In genomic region chr15:95170587-95171380, GRCh38 we compare ENCODE assay signal across 19 cellular contexts.
DNase-seq lines count a peak whose midpoint lies in the region; ATAC-seq and TF ChIP-seq lines count a peak whose summit lies in the region.
"Had no signal": no experiment of that assay in that cellular context is flagged by ENCODE, and none has a peak within 500 bp of the region (broad histone marks: within the 10 kb centered on the region; RNA-seq: fewer than 3 reads in every experiment).

No MANE protein-coding gene starts in this region.

- H3K9me3 ChIP-seq in GM23248 (ENCODE audit: low read depth) = no peaks in the 10 kb centered on the region
- H3K9me3 ChIP-seq in hepatocyte (ENCODE audit: low read depth) = no peaks in the 10 kb centered on the region
- H3K9me3 ChIP-seq in stomach = no peaks in the 10 kb centered on the region
- no peaks in the 10 kb centered on the region for H3K9me3 ChIP-seq in heart left ventricle
- H3K9me3 ChIP-seq: esophagus squamous epithelium, MG63, pancreas, SK-N-SH had no signal

- peak overlapping the region; percentile 94 for H3K4me2 ChIP-seq in GM23248 (ENCODE audit: unreplicated experiment)
- H3K4me2 ChIP-seq in hepatocyte = peak overlapping the region; percentile 58
- H3K4me2 ChIP-seq: SK-N-SH had no signal

- H3K36me3 ChIP-seq in GM23248 (ENCODE audit: low read depth) = no peaks in the 10 kb centered on the region
- H3K36me3 ChIP-seq in hepatocyte (replicated peaks; ENCODE audit: insufficient read depth, low read depth) = no peaks in the 10 kb centered on the region
- H3K36me3 ChIP-seq in stomach = no peaks in the 10 kb centered on the region
- H3K36me3 ChIP-seq in heart left ventricle = no peaks in the 10 kb centered on the region
- H3K36me3 ChIP-seq: esophagus squamous epithelium, MG63, pancreas had no signal

- TF ChIP-seq POLR2A in stomach (IDR thresholded peaks at IDR 0.05) (no peak), heart left ventricle (IDR thresholded peaks at IDR 0.05) (no peak)

- H4K20me1 ChIP-seq in GM23248 (ENCODE audit: insufficient read depth) (no peaks in the 10 kb centered on the region), hepatocyte (ENCODE audit: insufficient read depth, poor library complexity, severe bottlenecking) (no peaks in the 10 kb centered on the region)

- H3K4me3 ChIP-seq in GM23248 (peak overlapping the region; percentile 74), hepatocyte (no peak overlapping the region), stomach (no peak overlapping the region), heart left ventricle (no peak overlapping the region)
- H3K4me3 ChIP-seq: MG63, pancreas had no signal

- H3K27me3 Mint-ChIP-seq in chondrocyte (ENCODE audit: low read depth) = no peaks in the 10 kb centered on the region
- H3K27me3 Mint-ChIP-seq: CD4-positive, alpha-beta memory T cell; stimulated activated naive B cell treated with anti-CD40 and anti-IgM and Interleukin-4, amounts not matched to agents 10 μg/mL and 1 μg/mL and 100 μg/mL, for 72 hours had no signal

- H3K4me1 ChIP-seq in GM23248 (ENCODE audit: insufficient read depth) (peaks cover 41% of the 10 kb centered on the region), hepatocyte (ENCODE audit: insufficient read depth) (peaks cover 19% of the 10 kb centered on the region), stomach (peaks cover 0 to 9% (median 2%) of the 10 kb centered on the region in 4 donors), heart left ventricle (peaks cover 0 to 6% (median 0%) of the 10 kb centered on the region in 12 donors)
- H3K4me1 ChIP-seq: esophagus squamous epithelium, pancreas had no signal

- DNase-seq in GM23248 (no peak), SK-N-DZ (ENCODE audit: low spot score) (peak; percentile 4), hepatocyte (ENCODE audit: low spot score) (no peak), stomach (no peak), chondrocyte (ENCODE audit: low spot score) (no peak), NOMO-1 treated with DMSO at 0.1 percent for 48 hours (lab: John Stamatoyannopoulos, UW; ENCODE audit: unreplicated experiment) (no peak), heart left ventricle (no peak)
- DNase-seq: CD4-positive, alpha-beta memory T cell; esophagus squamous epithelium; hippocampal formation; kidney glomerular epithelial cell; MG63; NCI-H2029 treated with DMSO at 0.1 percent for 48 hours; NCI-H524 treated with DMSO at 0.1 percent for 48 hours; SK-N-SH; stimulated activated naive B cell treated with anti-CD40 and anti-IgM and Interleukin-4, amounts not matched to agents 10 μg/mL and 1 μg/mL and 100 μg/mL, for 72 hours had no signal

- TF ChIP-seq CTCF in hepatocyte (IDR thresholded peaks at IDR 0.05; ENCODE audit: poor library complexity) = no peak
- no peak for TF ChIP-seq CTCF in stomach (IDR thresholded peaks at IDR 0.05)
- TF ChIP-seq CTCF in chondrocyte (IDR thresholded peaks at IDR 0.05) = no peak
- no peak for TF ChIP-seq CTCF in heart left ventricle (IDR thresholded peaks at IDR 0.05)

- H3K9ac ChIP-seq in GM23248 = no peak overlapping the region
- H3K9ac ChIP-seq: SK-N-SH had no signal

- in situ Hi-C loops in GM23248 (cut with MboI) = no loop called here

- H3K9me2 ChIP-seq in GM23248 (ENCODE audit: insufficient read depth) = no peaks in the 10 kb centered on the region
- no peaks in the 10 kb centered on the region for H3K9me2 ChIP-seq in hepatocyte (replicated peaks; ENCODE audit: insufficient read depth)
- H3K9me2 ChIP-seq: SK-N-SH had no signal

- intact Hi-C loops in stomach (cut with DNase I; ENCODE audit: low total_unique reads) = no loop called here
- intact Hi-C loops in heart left ventricle (cut with DNase I) = no loop called here

- 49 to 50% methylated on average over 5 of the region's 5 CpGs for WGBS in GM23248 (ENCODE audit: low coverage in 1 of 2, low lambda C conversion rate in 2 of 2, missing lambda C conversion rate in 2 of 2), 2 experiments
- WGBS in hepatocyte (ENCODE audit: low lambda C conversion rate, missing lambda C conversion rate) = 25% methylated on average over 5 of the region's 5 CpGs
- WGBS in stomach, 5 donors = 43 to 53% (median 45%) methylated on average over 5 of the region's 5 CpGs
- WGBS in heart left ventricle, 4 donors = 57 to 60% (median 59%) methylated on average over 5 of the region's 5 CpGs

- H3F3A ChIP-seq in GM23248 (ENCODE audit: insufficient read depth) = peaks cover 27% of the 10 kb centered on the region

- H3K4me1 Mint-ChIP-seq in chondrocyte (ENCODE audit: low read depth) = peaks cover 14% of the 10 kb centered on the region
- H3K4me1 Mint-ChIP-seq: CD4-positive, alpha-beta memory T cell; stimulated activated naive B cell treated with anti-CD40 and anti-IgM and Interleukin-4, amounts not matched to agents 10 μg/mL and 1 μg/mL and 100 μg/mL, for 72 hours had no signal

- TF ChIP-seq EP300 in stomach (IDR thresholded peaks at IDR 0.05) = no peak

- peaks cover 1% of the 10 kb centered on the region for H3K36me3 Mint-ChIP-seq in chondrocyte (ENCODE audit: low read depth)
- H3K36me3 Mint-ChIP-seq: CD4-positive, alpha-beta memory T cell; stimulated activated naive B cell treated with anti-CD40 and anti-IgM and Interleukin-4, amounts not matched to agents 10 μg/mL and 1 μg/mL and 100 μg/mL, for 72 hours had no signal

- H2AFZ ChIP-seq in GM23248 = peak overlapping the region; percentile 84
- peak overlapping the region; percentile 5 for H2AFZ ChIP-seq in hepatocyte

- ATAC-seq in HG02970 (IDR thresholded peaks at IDR 0.05; ENCODE audit: low FRiP score, unreplicated experiment) (no peak), heart left ventricle (no peak)
- ATAC-seq: activated naive CD4-positive, alpha-beta T cell treated with anti-CD3 and anti-CD28 coated beads, Interleukin-2, amount 50 U/mL, for 72 hours; stimulated activated naive B cell treated with anti-CD40 and anti-IgM and Interleukin-4, amounts not matched to agents 10 μg/mL and 1 μg/mL and 100 μg/mL, for 72 hours had no signal

- no peak overlapping the region for H3K4me3 Mint-ChIP-seq in chondrocyte (ENCODE audit: unreplicated experiment)
- H3K4me3 Mint-ChIP-seq: CD4-positive, alpha-beta memory T cell; stimulated activated naive B cell treated with anti-CD40 and anti-IgM and Interleukin-4, amounts not matched to agents 10 μg/mL and 1 μg/mL and 100 μg/mL, for 72 hours had no signal

- H3K79me2 ChIP-seq in GM23248 (ENCODE audit: insufficient read depth) = no peaks in the 10 kb centered on the region
- no peaks in the 10 kb centered on the region for H3K79me2 ChIP-seq in hepatocyte

- no peak overlapping the region for H3K27ac Mint-ChIP-seq in chondrocyte (ENCODE audit: unreplicated experiment)
- H3K27ac Mint-ChIP-seq: activated naive CD4-positive, alpha-beta T cell treated with anti-CD3 and anti-CD28 coated beads, Interleukin-2, amount 50 U/mL, for 72 hours; CD4-positive, alpha-beta memory T cell; stimulated activated naive B cell treated with anti-CD40 and anti-IgM and Interleukin-4, amounts not matched to agents 10 μg/mL and 1 μg/mL and 100 μg/mL, for 72 hours had no signal

- no peaks in the 10 kb centered on the region for H3K27me3 ChIP-seq in GM23248 (replicated peaks; ENCODE audit: insufficient read depth)
- H3K27me3 ChIP-seq in hepatocyte = no peaks in the 10 kb centered on the region
- no peaks in the 10 kb centered on the region for H3K27me3 ChIP-seq in stomach
- H3K27me3 ChIP-seq in heart left ventricle = peaks cover 0 to 4% (median 0%) of the 10 kb centered on the region in 9 donors
- H3K27me3 ChIP-seq: MG63 had no signal

- H3K27ac ChIP-seq in GM23248 (no peak overlapping the region), hepatocyte (peak overlapping the region; percentile 2), stomach (peak overlapping the region in 4 of 5 donors; percentile 49 to 73 (median 70)), heart left ventricle (no peak overlapping the region)
- H3K27ac ChIP-seq: pancreas had no signal

- peaks cover 4% of the 10 kb centered on the region for H3K9me3 Mint-ChIP-seq in chondrocyte (ENCODE audit: low read depth)

Comparison
In these comparisons a context has a peak if more than half of its experiments do, and no peak if none do; other contexts are left out.
1. H3K27ac ChIP-seq: peak in hepatocyte (single experiment) and stomach (4 of 5); none in GM23248 (single experiment) and heart left ventricle (0 of 12).